ENCODE assay signal across 19 cellular contexts in the genomic region with DNA sequence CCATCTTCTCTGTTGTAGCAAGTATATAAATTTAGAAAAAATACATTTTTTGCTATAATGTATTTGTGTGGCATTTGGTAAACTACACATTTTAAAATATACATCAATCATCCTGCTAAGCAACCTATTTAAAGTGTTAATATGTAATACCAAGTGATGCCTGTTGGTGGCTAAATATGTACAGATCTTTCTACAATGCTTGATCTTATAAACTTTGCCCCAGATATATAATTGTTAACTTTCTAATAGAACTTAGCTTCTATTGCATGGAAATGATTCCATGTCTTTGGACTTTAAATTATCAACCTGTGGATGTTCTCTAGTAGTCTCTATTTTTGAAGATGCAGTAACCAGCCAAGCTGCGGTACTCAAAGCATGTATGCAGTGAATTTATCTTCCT.
DNase-seq lines count a peak whose midpoint lies in the region; TF ChIP-seq lines count a peak whose summit lies in the region.
"Had no signal": no experiment of that assay in that cellular context is flagged by ENCODE, and none has a peak within 500 bp of the region (broad histone marks: within the 10 kb centered on the region; RNA-seq: fewer than 3 reads in every experiment).

No MANE protein-coding gene starts in this region.

- H3K4me2 ChIP-seq in Karpas-422 (ENCODE audit: low read depth, low read length, poor library complexity, severe bottlenecking): no peak overlapping the region
- H3K4me2 ChIP-seq: BLaER1 had no signal

- no peak overlapping the region for H3K9ac ChIP-seq in Karpas-422 (ENCODE audit: low read length)
- H3K9ac ChIP-seq: BLaER1 had no signal

- H3K27me3 ChIP-seq in Karpas-422 (ENCODE audit: low read length): no peaks in the 10 kb centered on the region
- H3K27me3 ChIP-seq in spleen (replicated peaks in 1 of 7): no peaks in the 10 kb centered on the region
- H3K27me3 ChIP-seq: BLaER1 had no signal

- H4K20me1 ChIP-seq in Karpas-422 (ENCODE audit: insufficient read depth, low read depth, low read length): no peaks in the 10 kb centered on the region
- H4K20me1 ChIP-seq: BLaER1 had no signal

- H3K27ac ChIP-seq in Karpas-422 (ENCODE audit: low read length): no peak overlapping the region
- no peak overlapping the region for H3K27ac ChIP-seq in VCaP
- H3K27ac ChIP-seq in spleen: no peak overlapping the region
- H3K27ac ChIP-seq: BLaER1 had no signal

- H3K9me3 ChIP-seq in Karpas-422 (ENCODE audit: low read length) (peaks cover 31% of the 10 kb centered on the region), spleen (peaks cover 0 to 11% (median 0%) of the 10 kb centered on the region in 8 donors)
- H3K9me3 ChIP-seq: BLaER1 had no signal

- no peak for TF ChIP-seq POLR2A in spleen (IDR thresholded peaks at IDR 0.05)

- peaks cover 8% of the 10 kb centered on the region for H3K4me1 Mint-ChIP-seq in mesothelial cell of epicardium
- H3K4me1 Mint-ChIP-seq: activated CD4-positive, alpha-beta memory T cell treated with anti-CD3 and anti-CD28 coated beads, Interleukin-2, amount 10 ng/mL, durations not matched to agents 7 days and 5 days; activated naive CD8-positive, alpha-beta T cell treated with anti-CD3 and anti-CD28 coated beads for 36 hours had no signal

- no peaks in the 10 kb centered on the region for H3K9me2 ChIP-seq in Karpas-422 (replicated peaks; ENCODE audit: insufficient read depth, low read length)

- WGBS in spleen, 5 donors: 92 to 98% (median 95%) methylated on average over 1 of the region's 1 CpG

- H3K36me3 ChIP-seq in Karpas-422 (ENCODE audit: insufficient read depth, low read length): no peaks in the 10 kb centered on the region
- H3K36me3 ChIP-seq in spleen: no peaks in the 10 kb centered on the region
- H3K36me3 ChIP-seq: BLaER1 had no signal

- H3K4me3 Mint-ChIP-seq in mesothelial cell of epicardium: no peak overlapping the region
- H3K4me3 Mint-ChIP-seq: activated CD4-positive, alpha-beta memory T cell treated with anti-CD3 and anti-CD28 coated beads, Interleukin-2, amount 10 ng/mL, durations not matched to agents 7 days and 5 days; activated naive CD8-positive, alpha-beta T cell treated with anti-CD3 and anti-CD28 coated beads for 36 hours; activated T-cell treated with anti-CD3 and anti-CD28 coated beads, Interleukin-2, amount 50 U/mL, for 72 hours had no signal

- H3K79me2 ChIP-seq in Karpas-422 (ENCODE audit: low read length): no peaks in the 10 kb centered on the region

- intact Hi-C loops in spleen (cut with DNase I; ENCODE audit: low total_unique reads): no loop called here

- DNase-seq in ELR (ENCODE audit: low read depth) (peak; percentile 11), Karpas-422 (peak; percentile 40), mesothelial cell of epicardium (ENCODE audit: low spot score in 2 of 2, unreplicated experiment in 2 of 2) (no peak), spleen (no peak), NCI-H446 (lab: John Stamatoyannopoulos, UW) (no peak)
- no peak for DNase-seq in stimulated activated CD8-positive, alpha-beta memory T cell treated with anti-CD3 and anti-CD28 coated beads, Interleukin-4, amount 100 ng/mL, for 48 hours
- DNase-seq: activated CD4-positive, alpha-beta memory T cell treated with anti-CD3 and anti-CD28 coated beads, Interleukin-2, amount 10 ng/mL, durations not matched to agents 7 days and 5 days; activated naive CD8-positive, alpha-beta T cell treated with anti-CD3 and anti-CD28 coated beads for 36 hours; activated T-cell treated with anti-CD3 and anti-CD28 coated beads, Interleukin-2, amount 50 U/mL, for 72 hours; central memory CD4-positive, alpha-beta T cell; effector memory CD4-positive, alpha-beta T cell; hypothalamus; KBM-7; NCI-H1930; NCI-H524 treated with DMSO at 0.1 percent for 48 hours; stimulated activated CD4-positive, alpha-beta T cell treated with anti-CD3 and anti-CD28 coated beads, Interleukin-4, amount 100 ng/mL, for 4 hours; T-helper 1 cell had no signal

- H3K27me3 Mint-ChIP-seq in mesothelial cell of epicardium (ENCODE audit: low read depth): no peaks in the 10 kb centered on the region
- H3K27me3 Mint-ChIP-seq: activated CD4-positive, alpha-beta memory T cell treated with anti-CD3 and anti-CD28 coated beads, Interleukin-2, amount 10 ng/mL, durations not matched to agents 7 days and 5 days; activated naive CD8-positive, alpha-beta T cell treated with anti-CD3 and anti-CD28 coated beads for 36 hours had no signal

- no peaks in the 10 kb centered on the region for H3K36me3 Mint-ChIP-seq in mesothelial cell of epicardium
- H3K36me3 Mint-ChIP-seq: activated naive CD8-positive, alpha-beta T cell treated with anti-CD3 and anti-CD28 coated beads for 36 hours had no signal

- H2AFZ ChIP-seq in Karpas-422 (ENCODE audit: low read length): no peak overlapping the region

- no peak overlapping the region for H3K27ac Mint-ChIP-seq in mesothelial cell of epicardium
- H3K27ac Mint-ChIP-seq: activated CD4-positive, alpha-beta memory T cell treated with anti-CD3 and anti-CD28 coated beads, Interleukin-2, amount 10 ng/mL, durations not matched to agents 7 days and 5 days; activated naive CD8-positive, alpha-beta T cell treated with anti-CD3 and anti-CD28 coated beads for 36 hours; activated T-cell treated with anti-CD3 and anti-CD28 coated beads, Interleukin-2, amount 50 U/mL, for 72 hours had no signal

- H3K9me3 Mint-ChIP-seq in mesothelial cell of epicardium: peaks cover 4% of the 10 kb centered on the region

- H3K4me1 ChIP-seq in Karpas-422 (ENCODE audit: low read length) (no peaks in the 10 kb centered on the region), spleen (no peaks in the 10 kb centered on the region)
- H3K4me1 ChIP-seq: BLaER1 had no signal

- H3K4me3 ChIP-seq in Karpas-422 (ENCODE audit: low read length) (no peak overlapping the region), spleen (no peak overlapping the region)
- H3K4me3 ChIP-seq: BLaER1 had no signal

- TF ChIP-seq CTCF in VCaP (conservative IDR thresholded peaks at IDR 0.05) (peak; percentile 40; the same call in 1 of the 2 replicates), mesothelial cell of epicardium (IDR thresholded peaks at IDR 0.05; ENCODE audit: unreplicated experiment) (peak; percentile 41), spleen (IDR thresholded peaks at IDR 0.05 in 8 of 11, conservative IDR thresholded peaks at IDR 0.05 in 3 of 11) (no peak)

Comparison
In these comparisons a context has a peak if more than half of its experiments do, and no peak if none do; other contexts are left out.
1. DNase-seq: peak in ELR (single experiment) and Karpas-422 (single experiment); none in mesothelial cell of epicardium (0 of 2), spleen (single experiment), stimulated activated CD8-positive, alpha-beta memory T cell treated with anti-CD3 and anti-CD28 coated beads, Interleukin-4, amount 100 ng/mL, for 48 hours (single experiment) and NCI-H446 (0 of 2).
2. CTCF ChIP-seq: peak in VCaP (single experiment) and mesothelial cell of epicardium (single experiment); none in spleen (0 of 11).